1 cellular context compared by ENCODE assay signal in the genomic region with DNA sequence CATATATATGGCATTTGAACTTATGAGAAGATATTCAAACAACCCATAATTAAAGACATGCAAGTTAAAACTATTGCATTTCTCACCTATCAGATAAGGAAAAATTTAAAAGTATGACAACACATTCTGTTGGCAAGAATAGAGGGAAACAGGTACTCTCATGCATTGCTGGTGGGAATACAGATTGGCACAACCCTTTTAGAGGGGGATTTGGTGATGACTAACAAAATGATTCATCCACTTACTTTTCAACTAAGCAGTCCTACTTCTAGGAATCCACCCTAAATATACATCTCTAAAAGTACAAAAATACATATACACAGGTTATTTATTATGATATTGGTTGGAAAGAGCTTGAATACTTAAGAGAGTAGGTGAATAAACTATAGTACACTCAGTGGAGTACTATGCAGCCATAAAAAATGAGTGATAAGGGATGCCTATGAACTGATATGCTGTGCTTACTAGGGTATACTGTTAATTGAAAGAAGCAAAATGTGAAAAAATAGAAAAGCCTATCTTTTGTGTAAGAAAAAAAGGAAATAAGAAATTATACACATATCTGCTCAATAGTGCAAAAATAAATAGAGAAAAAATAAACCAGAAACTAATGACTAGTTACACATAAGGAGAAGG.
TF ChIP-seq lines count a peak whose summit lies in the region.

No MANE protein-coding gene starts in this region.

TF ChIP-seq in HCT116, 20 proteins besides CTCF, POLR2A, EP300 and RAD21 (continued from another document):
- TF ChIP-seq SRF (IDR thresholded peaks at IDR 0.05; ENCODE audit: low read depth) (no peak), CEBPB (IDR thresholded peaks at IDR 0.05; ENCODE audit: low read depth) (no peak)
